ENCODE assay signal across 22 cellular contexts in the genomic region with DNA sequence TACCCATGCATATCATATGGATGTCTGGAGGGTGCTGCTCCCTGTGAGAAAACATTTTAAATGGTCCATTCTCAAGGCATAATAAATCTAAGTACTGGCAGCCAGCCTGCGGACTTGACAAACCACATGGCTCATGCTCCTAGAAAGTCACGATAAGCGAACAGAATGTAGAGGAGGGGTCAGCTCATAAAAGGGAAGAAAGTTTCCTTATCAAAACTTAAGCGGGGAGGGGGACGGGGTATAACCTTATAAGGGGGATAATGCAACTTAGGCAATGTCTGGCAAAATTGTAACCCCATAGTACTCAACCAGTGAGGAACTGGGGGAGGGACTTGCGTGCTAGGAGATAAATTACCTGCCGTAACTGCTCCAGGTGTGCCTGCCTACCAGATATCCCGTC.
"Had no signal": no experiment of that assay in that cellular context is flagged by ENCODE, and none has a peak within 500 bp of the region (broad histone marks: within the 10 kb centered on the region; RNA-seq: fewer than 3 reads in every experiment).

No MANE protein-coding gene starts in this region.

- H3K4me1 ChIP-seq: colonic mucosa, left lung, right atrium auricular region had no signal

- H3K27me3 ChIP-seq: brain microvascular endothelial cell, colonic mucosa, left lung, right atrium auricular region, tibial artery had no signal

- H3K9me3 ChIP-seq: colonic mucosa had no signal

- H3K36me3 ChIP-seq: brain microvascular endothelial cell, colonic mucosa, left lung, right atrium auricular region, tibial artery had no signal

- H3K27ac Mint-ChIP-seq: activated CD8-positive, alpha-beta T cell treated with anti-CD3 and anti-CD28 coated beads for 36 hours; activated naive CD4-positive, alpha-beta T cell treated with anti-CD3 and anti-CD28 coated beads for 36 hours; activated T-cell treated with anti-CD3 and anti-CD28 coated beads, Interleukin-2, amount 50 U/mL, for 24 hours; activated T-helper 2 cell treated with anti-CD3 and anti-CD28 coated beads, Interferon-gamma antibody, Interleukin-2, Interleukin-4, amounts not matched to agents 10 μg/mL and 5 μg/mL and 100 μg/mL, durations not matched to agents 14 hours and 24 hours and 36 hours; endodermal cell; T-helper 17 cell; WTC11 had no signal

- H3K27ac ChIP-seq: brain microvascular endothelial cell, colonic mucosa, epithelial cell of prostate, left lung, right atrium auricular region, tibial artery had no signal

- H3K27me3 Mint-ChIP-seq: activated CD8-positive, alpha-beta T cell treated with anti-CD3 and anti-CD28 coated beads for 36 hours; activated T-cell treated with anti-CD3 and anti-CD28 coated beads, Interleukin-2, amount 50 U/mL, for 24 hours; central memory CD8-positive, alpha-beta T cell; T-helper 17 cell had no signal

- H3K4me1 Mint-ChIP-seq: central memory CD8-positive, alpha-beta T cell; endodermal cell; T-helper 17 cell had no signal

- H3K4me3 ChIP-seq: colonic mucosa, left lung, right atrium auricular region, tibial artery had no signal

- ATAC-seq: activated CD8-positive, alpha-beta T cell treated with anti-CD3 and anti-CD28 coated beads for 36 hours; left lung; stimulated activated naive CD8-positive, alpha-beta T cell treated with anti-CD3 and anti-CD28 coated beads, Interleukin-15, Interleukin-2, amounts not matched to agents 100 U/mL and 50 U/mL, for 24 hours; T-helper 17 cell; WTC11 had no signal

- H3K4me3 Mint-ChIP-seq: activated CD8-positive, alpha-beta T cell treated with anti-CD3 and anti-CD28 coated beads for 36 hours; activated naive CD4-positive, alpha-beta T cell treated with anti-CD3 and anti-CD28 coated beads for 36 hours; activated T-cell treated with anti-CD3 and anti-CD28 coated beads, Interleukin-2, amount 50 U/mL, for 24 hours; central memory CD8-positive, alpha-beta T cell; endodermal cell; T-helper 17 cell; WTC11 had no signal

- DNase-seq: activated CD4-positive, alpha-beta T cell treated with anti-CD3 and anti-CD28 coated beads for 4 hours; activated CD8-positive, alpha-beta T cell treated with anti-CD3 and anti-CD28 coated beads for 36 hours; activated naive CD4-positive, alpha-beta T cell treated with anti-CD3 and anti-CD28 coated beads for 36 hours; activated T-cell treated with anti-CD3 and anti-CD28 coated beads, Interleukin-2, amount 50 U/mL, for 24 hours; aorta; brain microvascular endothelial cell; colonic mucosa; endodermal cell; foreskin fibroblast; hippocampal formation; islet precursor cell; left lung; midbrain; stimulated activated naive CD8-positive, alpha-beta T cell treated with anti-CD3 and anti-CD28 coated beads, Interleukin-15, Interleukin-2, amounts not matched to agents 100 U/mL and 50 U/mL, for 24 hours; substantia nigra; T-helper 17 cell; tibial artery had no signal
